ENCODE assay signal across 27 cellular contexts in the genomic region with DNA sequence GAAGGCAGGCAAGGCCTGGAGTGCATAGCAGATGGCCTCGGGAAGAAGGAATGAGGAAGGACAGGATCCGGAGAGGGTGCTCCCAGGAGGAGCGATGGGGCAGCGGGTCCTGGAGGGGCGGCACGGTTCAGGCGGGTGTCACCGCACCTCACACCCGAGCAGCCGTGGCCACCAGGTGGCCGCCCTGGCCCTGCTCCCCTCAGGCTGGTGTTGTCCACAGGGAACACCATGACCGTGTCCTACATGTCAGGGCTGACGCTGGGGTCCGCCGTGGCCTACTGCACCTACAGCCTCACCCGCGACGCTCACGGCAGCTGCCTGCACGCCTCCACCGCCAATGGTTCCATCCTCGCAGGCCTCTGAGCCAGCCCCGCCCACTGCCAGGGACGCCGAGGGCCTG. TPM values are rescaled to one million over a fixed set of nuclear protein-coding genes. Genes with fewer than 3 reads are reported as not detected.
DNase-seq lines count a peak whose midpoint lies in the region; ATAC-seq, FAIRE-seq and TF ChIP-seq lines count a peak whose summit lies in the region.
"Had no signal": no experiment of that assay in that cellular context is flagged by ENCODE, and none has a peak within 500 bp of the region (broad histone marks: within the 10 kb centered on the region; RNA-seq: fewer than 3 reads in every experiment).

No MANE protein-coding gene starts in this region.

- CTCF ChIA-PET in Calu3 (lab: Charles Lee): no interaction called here

- no peak overlapping the region for H3K4me3 Mint-ChIP-seq in Calu3 (ENCODE audit: low read depth, unreplicated experiment)
- no peak overlapping the region for H3K4me3 Mint-ChIP-seq in endodermal cell
- H3K4me3 Mint-ChIP-seq: activated naive CD4-positive, alpha-beta T cell treated with anti-CD3 and anti-CD28 coated beads, Interleukin-2, amount 10 ng/mL, durations not matched to agents 7 days and 5 days; activated T-helper 1 cell treated with anti-CD3 and anti-CD28 coated beads, Interleukin-12 subunit alpha, Interleukin-12 subunit beta, Interleukin-2, Interleukin-4 antibody, amounts not matched to agents 30 ng/mL and 10 ng/mL and 1 ng/mL, durations not matched to agents 14 hours and 24 hours and 36 hours; nephron progenitor cell had no signal

- H3K4me1 ChIP-seq in endodermal cell (ENCODE audit: control insufficient read depth, insufficient read depth, low read length) (no peaks in the 10 kb centered on the region), pancreas (no peaks in the 10 kb centered on the region)
- H3K4me1 ChIP-seq: adrenal gland, esophagus muscularis mucosa, HAP-1 had no signal

- intact Hi-C loops in Calu3 (cut with micrococcal nuclease; ENCODE audit: unreplicated experiment) (no loop called here), pancreas (cut with DNase I) (no loop called here)

- H3K36me3 Mint-ChIP-seq in Calu3 (ENCODE audit: insufficient read depth, unreplicated experiment) (peaks cover 39% of the 10 kb centered on the region), endodermal cell (ENCODE audit: low read depth) (peaks cover 24% of the 10 kb centered on the region)
- H3K36me3 Mint-ChIP-seq: activated naive CD4-positive, alpha-beta T cell treated with anti-CD3 and anti-CD28 coated beads, Interleukin-2, amount 10 ng/mL, durations not matched to agents 7 days and 5 days had no signal

- H3K9me3 Mint-ChIP-seq in Calu3 (ENCODE audit: low read depth, unreplicated experiment): no peaks in the 10 kb centered on the region
- H3K9me3 Mint-ChIP-seq in endodermal cell: no peaks in the 10 kb centered on the region
- H3K9me3 Mint-ChIP-seq: activated naive CD4-positive, alpha-beta T cell treated with anti-CD3 and anti-CD28 coated beads, Interleukin-2, amount 10 ng/mL, durations not matched to agents 7 days and 5 days; activated T-helper 1 cell treated with anti-CD3 and anti-CD28 coated beads, Interleukin-12 subunit alpha, Interleukin-12 subunit beta, Interleukin-2, Interleukin-4 antibody, amounts not matched to agents 30 ng/mL and 10 ng/mL and 1 ng/mL, durations not matched to agents 14 hours and 24 hours and 36 hours; nephron progenitor cell had no signal

- peak; percentile 48 for DNase-seq in Calu3
- no peak for DNase-seq in NB4 (ENCODE audit: low read depth)
- DNase-seq in endodermal cell: no peak
- DNase-seq in pancreas: no peak
- DNase-seq in activated naive CD4-positive, alpha-beta T cell (lab: John Stamatoyannopoulos, UW): no peak
- DNase-seq in activated CD4-positive, alpha-beta T cell treated with anti-CD3 and anti-CD28 coated beads, Interleukin-2, amount 50 U/mL, for 4 hours: no peak
- no peak for DNase-seq in stimulated activated CD4-positive, alpha-beta T cell treated with anti-CD3 and anti-CD28 coated beads, Interleukin-4, amount 100 ng/mL, for 1 hour
- DNase-seq: activated CD4-positive, alpha-beta T cell treated with anti-CD3 and anti-CD28 coated beads, Interleukin-2, amount 50 U/mL, for 48 hours; activated naive CD4-positive, alpha-beta T cell treated with anti-CD3 and anti-CD28 coated beads, Interleukin-2, amount 10 ng/mL, durations not matched to agents 7 days and 5 days; adrenal gland; left cardiac atrium; NCI-H1048; NCI-H1694 treated with DMSO at 0.1 percent for 48 hours; NCI-H446 treated with DMSO at 0.1 percent for 48 hours; nephron progenitor cell; small intestine; stimulated activated naive CD4-positive, alpha-beta T cell treated with Interleukin-2 at 50 U/mL for 16 hours had no signal

- no peak overlapping the region for H3K9ac ChIP-seq in endodermal cell (ENCODE audit: extremely low read depth, low read length, poor library complexity, severe bottlenecking)
- H3K9ac ChIP-seq: BLaER1 had no signal

- no peak overlapping the region for H3K27ac Mint-ChIP-seq in Calu3 (ENCODE audit: unreplicated experiment)
- H3K27ac Mint-ChIP-seq in endodermal cell: no peak overlapping the region
- H3K27ac Mint-ChIP-seq: activated T-helper 1 cell treated with anti-CD3 and anti-CD28 coated beads, Interleukin-12 subunit alpha, Interleukin-12 subunit beta, Interleukin-2, Interleukin-4 antibody, amounts not matched to agents 30 ng/mL and 10 ng/mL and 1 ng/mL, durations not matched to agents 14 hours and 24 hours and 36 hours had no signal

- no TSS peak for BruUV-seq in Calu3 (replicated peaks; lab: Mats Ljungman, UMichigan)

- no peaks in the 10 kb centered on the region for H3K27me3 ChIP-seq in endodermal cell (ENCODE audit: control insufficient read depth, insufficient read depth, low read length, poor library complexity, severe bottlenecking)
- H3K27me3 ChIP-seq in pancreas: no peaks in the 10 kb centered on the region
- H3K27me3 ChIP-seq: adrenal gland, BLaER1, hepatocyte had no signal

- H3K27ac ChIP-seq in endodermal cell (ENCODE audit: low read depth, low read length) (no peak overlapping the region), pancreas (no peak overlapping the region)
- H3K27ac ChIP-seq: adrenal gland, BLaER1, esophagus muscularis mucosa, hepatocyte, thoracic aorta had no signal

- peaks cover 8% of the 10 kb centered on the region for H3K36me3 ChIP-seq in endodermal cell (ENCODE audit: control insufficient read depth, insufficient read depth, low read length)
- H3K36me3 ChIP-seq in pancreas: peaks cover 0 to 4% (median 2%) of the 10 kb centered on the region in 3 donors
- H3K36me3 ChIP-seq: HAP-1 had no signal

- H3K27me3 Mint-ChIP-seq in Calu3 (ENCODE audit: unreplicated experiment): peaks cover 63% of the 10 kb centered on the region
- peaks cover 7% of the 10 kb centered on the region for H3K27me3 Mint-ChIP-seq in endodermal cell (ENCODE audit: insufficient read depth)

- H3K9me3 ChIP-seq in endodermal cell (ENCODE audit: control insufficient read depth, low read length) (no peaks in the 10 kb centered on the region), pancreas (no peaks in the 10 kb centered on the region)
- H3K9me3 ChIP-seq: adrenal gland, BLaER1, esophagus muscularis mucosa, HAP-1, thoracic aorta had no signal

- TF ChIP-seq CTCF in Calu3 (IDR thresholded peaks at IDR 0.05; ENCODE audit: unreplicated experiment) (peak; percentile 23), NB4 (IDR thresholded peaks at IDR 0.05; ENCODE audit: low read depth, low read length) (peak; percentile 3), endodermal cell (conservative IDR thresholded peaks at IDR 0.05) (peak; percentile 58), pancreas (IDR thresholded peaks at IDR 0.05) (no peak)

- FAIRE-seq in pancreas (lab: Jason Lieb, UNC): no peak
- FAIRE-seq: endometrium, frontal cortex, GM12891, small intestine had no signal

- H3K4me3 ChIP-seq in NB4 (ENCODE audit: low read depth, low read length): no peak overlapping the region
- no peak overlapping the region for H3K4me3 ChIP-seq in endodermal cell (ENCODE audit: low read length)
- H3K4me3 ChIP-seq in pancreas: no peak overlapping the region
- H3K4me3 ChIP-seq: adrenal gland, BLaER1, esophagus muscularis mucosa, HAP-1, hepatocyte, thoracic aorta had no signal

- WGBS in endodermal cell (ENCODE audit: insufficient coverage in 1 of 2, insufficient read length in 1 of 2), 2 experiments: 87 to 90% methylated on average over 14 to 25 of the region's 25 CpGs
- 65 to 72% methylated on average over 19 to 25 of the region's 25 CpGs for WGBS in pancreas, 2 donors

- TF ChIP-seq POLR2A in NB4 (IDR thresholded peaks at IDR 0.05; ENCODE audit: extremely low read depth, insufficient read length): no peak

- H3K4me1 Mint-ChIP-seq in Calu3 (ENCODE audit: low read depth, unreplicated experiment) (no peaks in the 10 kb centered on the region), endodermal cell (no peaks in the 10 kb centered on the region)
- H3K4me1 Mint-ChIP-seq: activated naive CD4-positive, alpha-beta T cell treated with anti-CD3 and anti-CD28 coated beads, Interleukin-2, amount 10 ng/mL, durations not matched to agents 7 days and 5 days; nephron progenitor cell had no signal

- ATAC-seq in pancreas: peak in 3 of 4 donors; percentile 15 to 31 (median 31)
- ATAC-seq: activated CD4-positive, CD25-positive, alpha-beta regulatory T cell treated with anti-CD3 and anti-CD28 coated beads, Interleukin-2, amount 50 U/mL, for 24 hours had no signal

RNA-seq across cellular contexts. Expression of gene SLC29A4, which starts 19.8 kb away (rescaled TPM):
- 1.9 and 2.5 TPM in 2 replicates for total RNA-seq in Calu3 (2022)
- total RNA-seq in endodermal cell: 10 to 100 TPM; 15.0 to 23.8 TPM
- 34.8 TPM for polyA plus RNA-seq in endodermal cell (2013, experiment 1 of 2)
- polyA plus RNA-seq in endodermal cell (2013, experiment 2 of 2): 30.5 TPM
- 10 to 100 TPM in 4 of 6 donors, 1 to 10 TPM in 2; 6.6 to 15.7 (median 12.7) TPM for total RNA-seq in pancreas
- 10 to 100 TPM; 45.5 to 74.9 TPM for polyA plus RNA-seq in pancreas

Comparison
In these comparisons a context has a peak if more than half of its experiments do, and no peak if none do; other contexts are left out.
1. CTCF ChIP-seq: peak in Calu3 (single experiment), NB4 (single experiment) and endodermal cell (single experiment); none in pancreas (0 of 4).